9 cellular contexts compared by ENCODE assay signal in genomic region chr5:96259211-96259772, GRCh38.
DNase-seq lines count a peak whose midpoint lies in the region; ATAC-seq and TF ChIP-seq lines count a peak whose summit lies in the region.
"Had no signal": no experiment of that assay in that cellular context is flagged by ENCODE, and none has a peak within 500 bp of the region (broad histone marks: within the 10 kb centered on the region; RNA-seq: fewer than 3 reads in every experiment).

No MANE protein-coding gene starts in this region.

- CTCF ChIA-PET in activated CD8-positive, alpha-beta T cell treated with anti-CD3 and anti-CD28 coated beads, Interleukin-2, amount 10 ng/mL, durations not matched to agents 7 days and 5 days (lab: Charles Lee), result no interaction called here

- H3K4me3 ChIP-seq in fibroblast of villous mesenchyme (ENCODE audit: low read depth, low read length) (no peak overlapping the region), aorta (ENCODE audit: low read length in 2 of 2) (no peak overlapping the region)

- no peak overlapping the region for H3K4me3 Mint-ChIP-seq in activated T-cell treated with anti-CD3 and anti-CD28 coated beads, Interleukin-2, amount 50 U/mL, for 72 hours
- H3K4me3 Mint-ChIP-seq in activated T-cell treated with anti-CD3 and anti-CD28 coated beads, Interleukin-2, amount 50 U/mL, for 4 hours, result no peak overlapping the region
- H3K4me3 Mint-ChIP-seq in activated CD8-positive, alpha-beta T cell treated with anti-CD3 and anti-CD28 coated beads, Interleukin-2, amount 10 ng/mL, durations not matched to agents 7 days and 5 days, result no peak overlapping the region
- H3K4me3 Mint-ChIP-seq: dendritic cell treated with granulocyte-macrophage colony-stimulating factor and Interleukin-4, amounts not matched to agents 40 ng/mL and 50 ng/mL, for 4 days had no signal

- intact Hi-C loops in aorta (cut with DNase I), result loop anchor here in 1 of 2 donors (2.0 to 5.0 kb wide), 2 partner anchors 78 to 397 kb away; no protein-coding TSS in a partner anchor

- peaks cover 5 to 12% of the 10 kb centered on the region in 2 donors for H3K4me1 ChIP-seq in aorta (ENCODE audit: control insufficient read depth in 1 of 2, insufficient read depth in 2 of 2, low read length in 2 of 2)

- WGBS in aorta, 2 donors, result 29 to 38% methylated on average over 2 of the region's 2 CpGs

- H3K27me3 Mint-ChIP-seq in activated T-cell treated with anti-CD3 and anti-CD28 coated beads, Interleukin-2, amount 50 U/mL, for 72 hours (ENCODE audit: low read depth), result peaks cover 47% of the 10 kb centered on the region
- H3K27me3 Mint-ChIP-seq in activated T-cell treated with anti-CD3 and anti-CD28 coated beads, Interleukin-2, amount 50 U/mL, for 4 hours (ENCODE audit: low read depth), result peaks cover 5% of the 10 kb centered on the region
- peaks cover 4% of the 10 kb centered on the region for H3K27me3 Mint-ChIP-seq in activated CD8-positive, alpha-beta T cell treated with anti-CD3 and anti-CD28 coated beads, Interleukin-2, amount 10 ng/mL, durations not matched to agents 7 days and 5 days (ENCODE audit: low read depth)
- H3K27me3 Mint-ChIP-seq: dendritic cell treated with granulocyte-macrophage colony-stimulating factor and Interleukin-4, amounts not matched to agents 40 ng/mL and 50 ng/mL, for 4 days had no signal

- H3K36me3 ChIP-seq in aorta (ENCODE audit: control insufficient read depth in 1 of 2, insufficient read depth in 2 of 2, low read length in 1 of 2), result no peaks in the 10 kb centered on the region

- peak in 1 of 2 donors; percentile 27 for ATAC-seq in activated T-cell treated with anti-CD3 and anti-CD28 coated beads, Interleukin-2, amount 50 U/mL, for 72 hours (replicated peaks in 1 of 2)
- ATAC-seq in activated T-cell treated with anti-CD3 and anti-CD28 coated beads, Interleukin-2, amount 50 U/mL, for 4 hours, result no peak
- ATAC-seq in aorta (ENCODE audit: low FRiP score), result peak; percentile 55
- no peak for ATAC-seq in activated CD8-positive, alpha-beta T cell treated with anti-CD3 and anti-CD28 coated beads, Interleukin-2, amount 10 ng/mL, durations not matched to agents 7 days and 5 days

- H3K36me3 Mint-ChIP-seq in activated T-cell treated with anti-CD3 and anti-CD28 coated beads, Interleukin-2, amount 50 U/mL, for 72 hours (ENCODE audit: insufficient read depth in 2 of 2), result no peaks in the 10 kb centered on the region
- H3K36me3 Mint-ChIP-seq in activated T-cell treated with anti-CD3 and anti-CD28 coated beads, Interleukin-2, amount 50 U/mL, for 4 hours (ENCODE audit: insufficient read depth), result no peaks in the 10 kb centered on the region
- H3K36me3 Mint-ChIP-seq in activated CD8-positive, alpha-beta T cell treated with anti-CD3 and anti-CD28 coated beads, Interleukin-2, amount 10 ng/mL, durations not matched to agents 7 days and 5 days (ENCODE audit: low read depth), result no peaks in the 10 kb centered on the region

- no peaks in the 10 kb centered on the region for H3K9me3 ChIP-seq in aorta (ENCODE audit: control insufficient read depth, low read length)

- DNase-seq in activated T-cell treated with anti-CD3 and anti-CD28 coated beads, Interleukin-2, amount 50 U/mL, for 72 hours, result no peak
- DNase-seq in activated T-cell treated with anti-CD3 and anti-CD28 coated beads, Interleukin-2, amount 50 U/mL, for 4 hours, result no peak
- DNase-seq in OCI-M1 (lab: John Stamatoyannopoulos, UW) (peak; percentile 76), fibroblast of villous mesenchyme (ENCODE audit: low read depth) (peak; percentile 56), aorta (no peak), HUDEP-2 (lab: John Stamatoyannopoulos, UW; ENCODE audit: unreplicated experiment in 76 of 76) (no peak), mesenteric fat pad (ENCODE audit: low spot score) (no peak)
- DNase-seq in activated CD8-positive, alpha-beta T cell treated with anti-CD3 and anti-CD28 coated beads, Interleukin-2, amount 10 ng/mL, durations not matched to agents 7 days and 5 days, result no peak

- peak overlapping the region; percentile 75 to 76 for H3K27ac ChIP-seq in aorta (ENCODE audit: low read depth in 1 of 2, low read length in 2 of 2)

- peaks cover 23% of the 10 kb centered on the region for H3K4me1 Mint-ChIP-seq in activated T-cell treated with anti-CD3 and anti-CD28 coated beads, Interleukin-2, amount 50 U/mL, for 72 hours (ENCODE audit: low read depth)
- H3K4me1 Mint-ChIP-seq in activated T-cell treated with anti-CD3 and anti-CD28 coated beads, Interleukin-2, amount 50 U/mL, for 4 hours (ENCODE audit: low read depth), result peaks cover 7% of the 10 kb centered on the region
- no peaks in the 10 kb centered on the region for H3K4me1 Mint-ChIP-seq in activated CD8-positive, alpha-beta T cell treated with anti-CD3 and anti-CD28 coated beads, Interleukin-2, amount 10 ng/mL, durations not matched to agents 7 days and 5 days (ENCODE audit: low read depth)

- no peaks in the 10 kb centered on the region for H3K27me3 ChIP-seq in aorta (ENCODE audit: control insufficient read depth in 1 of 2, insufficient read depth in 2 of 2, low read length in 1 of 2)

- no peaks in the 10 kb centered on the region for H3K9me3 Mint-ChIP-seq in activated T-cell treated with anti-CD3 and anti-CD28 coated beads, Interleukin-2, amount 50 U/mL, for 72 hours
- no peaks in the 10 kb centered on the region for H3K9me3 Mint-ChIP-seq in activated T-cell treated with anti-CD3 and anti-CD28 coated beads, Interleukin-2, amount 50 U/mL, for 4 hours
- H3K9me3 Mint-ChIP-seq in activated CD8-positive, alpha-beta T cell treated with anti-CD3 and anti-CD28 coated beads, Interleukin-2, amount 10 ng/mL, durations not matched to agents 7 days and 5 days (ENCODE audit: insufficient read depth), result no peaks in the 10 kb centered on the region

- TF ChIP-seq CTCF in fibroblast of villous mesenchyme (IDR thresholded peaks at IDR 0.05; ENCODE audit: insufficient read depth, low read depth, low read length), result no peak

- POLR2A ChIA-PET in activated CD8-positive, alpha-beta T cell treated with anti-CD3 and anti-CD28 coated beads, Interleukin-2, amount 10 ng/mL, durations not matched to agents 7 days and 5 days (lab: Charles Lee), result no interaction called here

- H3K27ac Mint-ChIP-seq in activated T-cell treated with anti-CD3 and anti-CD28 coated beads, Interleukin-2, amount 50 U/mL, for 72 hours, result peak overlapping the region; percentile 55
- H3K27ac Mint-ChIP-seq in activated CD8-positive, alpha-beta T cell treated with anti-CD3 and anti-CD28 coated beads, Interleukin-2, amount 10 ng/mL, durations not matched to agents 7 days and 5 days, result no peak overlapping the region
- H3K27ac Mint-ChIP-seq: dendritic cell treated with granulocyte-macrophage colony-stimulating factor and Interleukin-4, amounts not matched to agents 40 ng/mL and 50 ng/mL, for 4 days had no signal

Comparison
In these comparisons a context has a peak if more than half of its experiments do, and no peak if none do; other contexts are left out.
1. DNase-seq: peak in OCI-M1 (single experiment) and fibroblast of villous mesenchyme (single experiment); none in activated T-cell treated with anti-CD3 and anti-CD28 coated beads, Interleukin-2, amount 50 U/mL, for 72 hours (0 of 2), activated T-cell treated with anti-CD3 and anti-CD28 coated beads, Interleukin-2, amount 50 U/mL, for 4 hours (single experiment), aorta (0 of 2), activated CD8-positive, alpha-beta T cell treated with anti-CD3 and anti-CD28 coated beads, Interleukin-2, amount 10 ng/mL, durations not matched to agents 7 days and 5 days (single experiment), HUDEP-2 (0 of 76) and mesenteric fat pad (single experiment).